Comparison of ENCODE assay signal across 26 cellular contexts in genomic region chrX:123986377-123986776, GRCh38.
"Had no signal": no experiment of that assay in that cellular context is flagged by ENCODE, and none has a peak within 500 bp of the region (broad histone marks: within the 10 kb centered on the region; RNA-seq: fewer than 3 reads in every experiment).

No MANE protein-coding gene starts in this region.

- H3K4me3 ChIP-seq: SJCRH30, SK-N-MC had no signal

- H3K4me3 Mint-ChIP-seq: activated CD4-positive, alpha-beta memory T cell treated with anti-CD3 and anti-CD28 coated beads, Interleukin-2, amount 10 ng/mL, durations not matched to agents 7 days and 5 days; activated CD8-positive, alpha-beta memory T cell treated with anti-CD3 and anti-CD28 coated beads, Interleukin-2, amount 10 ng/mL, durations not matched to agents 7 days and 5 days; activated naive CD4-positive, alpha-beta T cell treated with anti-CD3 and anti-CD28 coated beads, Interleukin-2, amount 10 ng/mL, durations not matched to agents 7 days and 5 days had no signal

- H3K27me3 ChIP-seq: brain microvascular endothelial cell, SJCRH30 had no signal

- H3K27ac Mint-ChIP-seq: activated CD4-positive, alpha-beta memory T cell treated with anti-CD3 and anti-CD28 coated beads, Interleukin-2, amount 10 ng/mL, durations not matched to agents 7 days and 5 days; activated CD8-positive, alpha-beta memory T cell treated with anti-CD3 and anti-CD28 coated beads, Interleukin-2, amount 10 ng/mL, durations not matched to agents 7 days and 5 days; activated naive CD4-positive, alpha-beta T cell treated with anti-CD3 and anti-CD28 coated beads, Interleukin-2, amount 10 ng/mL, durations not matched to agents 7 days and 5 days had no signal

- H3K27ac ChIP-seq: brain microvascular endothelial cell, SJCRH30, SK-N-MC, WERI-Rb-1 had no signal

- DNase-seq: activated CD4-positive, alpha-beta memory T cell treated with anti-CD3 and anti-CD28 coated beads, Interleukin-2, amount 10 ng/mL, durations not matched to agents 7 days and 5 days; activated CD4-positive, alpha-beta T cell treated with anti-CD3 and anti-CD28 coated beads for 1 hour; activated CD4-positive, alpha-beta T cell treated with anti-CD3 and anti-CD28 coated beads for 48 hours; activated CD4-positive, CD25-positive, alpha-beta regulatory T cell; activated CD8-positive, alpha-beta memory T cell treated with anti-CD3 and anti-CD28 coated beads for 24 hours; activated CD8-positive, alpha-beta memory T cell treated with anti-CD3 and anti-CD28 coated beads, Interleukin-2, amount 10 ng/mL, durations not matched to agents 7 days and 5 days; activated CD8-positive, alpha-beta memory T cell treated with anti-CD3 and anti-CD28 coated beads, Interleukin-2, amount 50 U/mL, for 48 hours; activated effector memory CD4-positive, alpha-beta T cell treated with Interleukin-2 at 50 U/mL for 16 hours; activated naive CD4-positive, alpha-beta T cell treated with anti-CD3 and anti-CD28 coated beads, Interleukin-2, amount 10 ng/mL, durations not matched to agents 7 days and 5 days; activated T-cell treated with anti-CD3 and anti-CD28 coated beads, Interleukin-2, amount 50 U/mL, for 48 hours; anterior cingulate cortex; brain microvascular endothelial cell; central memory CD4-positive, alpha-beta T cell; NCI-H1048; NCI-H1105 treated with DMSO at 0.1 percent for 48 hours; NCI-H1436 treated with DMSO at 0.1 percent for 48 hours; NCI-H1694 treated with DMSO at 0.1 percent for 48 hours; NCI-H2029; NCI-H345; NCI-H524 treated with DMSO at 0.1 percent for 48 hours; SHP77; SJCRH30; T1000; WERI-Rb-1 had no signal

- H3K27me3 Mint-ChIP-seq: activated CD4-positive, alpha-beta memory T cell treated with anti-CD3 and anti-CD28 coated beads, Interleukin-2, amount 10 ng/mL, durations not matched to agents 7 days and 5 days; activated CD8-positive, alpha-beta memory T cell treated with anti-CD3 and anti-CD28 coated beads, Interleukin-2, amount 10 ng/mL, durations not matched to agents 7 days and 5 days; activated naive CD4-positive, alpha-beta T cell treated with anti-CD3 and anti-CD28 coated beads, Interleukin-2, amount 10 ng/mL, durations not matched to agents 7 days and 5 days had no signal

- H3K9me3 ChIP-seq: SJCRH30 had no signal

- ATAC-seq: activated CD8-positive, alpha-beta memory T cell treated with anti-CD3 and anti-CD28 coated beads, Interleukin-2, amount 10 ng/mL, durations not matched to agents 7 days and 5 days; Panc1 had no signal

- H3K36me3 ChIP-seq: brain microvascular endothelial cell, WERI-Rb-1 had no signal

- H3K9me3 Mint-ChIP-seq: activated CD4-positive, alpha-beta memory T cell treated with anti-CD3 and anti-CD28 coated beads, Interleukin-2, amount 10 ng/mL, durations not matched to agents 7 days and 5 days; activated naive CD4-positive, alpha-beta T cell treated with anti-CD3 and anti-CD28 coated beads, Interleukin-2, amount 10 ng/mL, durations not matched to agents 7 days and 5 days had no signal
